8 cellular contexts compared by ENCODE assay signal in the genomic region with DNA sequence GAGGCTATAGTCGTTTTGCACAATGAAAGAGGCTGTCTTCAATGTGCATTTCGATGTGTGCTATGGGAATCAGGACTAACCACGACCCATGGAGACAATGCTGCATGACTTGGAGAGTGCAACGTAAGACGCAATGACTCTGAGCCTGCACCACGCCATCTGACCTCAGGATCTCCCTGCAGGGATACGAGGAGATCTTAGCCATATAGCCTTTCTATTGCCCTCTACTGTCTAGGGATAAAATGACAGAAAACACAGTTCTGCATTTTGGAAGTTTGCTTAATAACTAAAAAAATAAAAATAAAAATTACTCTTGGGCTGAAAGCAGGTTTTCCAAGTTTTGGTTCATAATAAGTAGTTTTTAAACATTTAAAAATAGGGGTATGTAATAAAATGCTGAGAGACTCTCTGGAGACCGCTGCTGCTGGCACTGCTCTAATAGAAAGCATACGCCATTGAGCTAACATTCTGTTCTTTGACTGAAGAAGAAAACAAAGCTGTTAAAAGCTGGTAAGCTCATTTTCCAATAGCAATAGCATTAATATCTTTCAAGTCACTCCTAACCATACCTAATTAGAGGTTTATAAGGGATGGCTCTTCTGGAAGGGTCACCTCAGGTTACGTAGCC.
A peak's percentile ranks its signal among the peaks of the same experiment; 100 is the strongest.
DNase-seq lines count a peak whose midpoint lies in the region; ATAC-seq, FAIRE-seq and TF ChIP-seq lines count a peak whose summit lies in the region.

No MANE protein-coding gene starts in this region.

- no peak for DNase-seq in AG04450 (ENCODE audit: low read depth, low spot score)
- peak; percentile 26 for DNase-seq in astrocyte of the hippocampus (ENCODE audit: low read depth, low spot score)
- DNase-seq in kidney, result no peak
- DNase-seq in aorta, result no peak
- DNase-seq in NCI-H226, result no peak
- no peak for DNase-seq in COR-L47 (lab: John Stamatoyannopoulos, UW)

- CTCF ChIA-PET in AG04450 (lab: Charles Lee), result interaction anchor here (1.0 to 3.4 kb wide), 5 partner anchors 11 to 288 kb away, joined by 3 to 17 read pairs (median 4); no protein-coding TSS in a partner anchor

- POLR2A ChIA-PET in AG04450 (lab: Yijun Ruan, JAX), result interaction anchor here (0.6 kb wide), 1 partner anchor 34 kb away, joined by 5 read pairs; no protein-coding TSS in a partner anchor

- ATAC-seq in aorta (ENCODE audit: low FRiP score), result peak; percentile 84
- ATAC-seq in HG02973 (IDR thresholded peaks at IDR 0.05; ENCODE audit: unreplicated experiment), result no peak

- no peaks in the 10 kb centered on the region for H3K9me3 ChIP-seq in AG04450 (ENCODE audit: control insufficient read depth, insufficient read depth, low read length)
- no peaks in the 10 kb centered on the region for H3K9me3 ChIP-seq in kidney (ENCODE audit: control insufficient read depth in 1 of 2, low read length in 2 of 2)
- H3K9me3 ChIP-seq in aorta (ENCODE audit: control insufficient read depth, low read length), result no peaks in the 10 kb centered on the region

- H4K20me1 ChIP-seq in KMS-11 (ENCODE audit: insufficient read depth), result no peaks in the 10 kb centered on the region

- TF ChIP-seq CTCF in AG04450 (IDR thresholded peaks at IDR 0.05; ENCODE audit: low read depth, low read length), result peak; percentile 46
- peak; percentile 36 for TF ChIP-seq CTCF in KMS-11 (conservative IDR thresholded peaks at IDR 0.05; ENCODE audit: low read depth, low read length)
- TF ChIP-seq CTCF in kidney (IDR thresholded peaks at IDR 0.05; ENCODE audit: borderline replicate concordance, extremely low read depth, insufficient read depth), result peak; percentile 20

- FAIRE-seq in kidney (lab: Jason Lieb, UNC), result no peak

- H2AFZ ChIP-seq in KMS-11 (ENCODE audit: low read depth), result no peak overlapping the region

- H3K4me3 ChIP-seq in AG04450 (ENCODE audit: low read depth, low read length) (no peak overlapping the region), KMS-11 (IDR thresholded peaks at IDR 0.05; ENCODE audit: insufficient read depth, low read depth, low read length) (no peak overlapping the region), kidney (ENCODE audit: low read length in 2 of 2) (no peak overlapping the region), aorta (ENCODE audit: low read length in 2 of 2) (peak overlapping the region; percentile 18 to 54)

- intact Hi-C loops in kidney (cut with DNase I) (no loop called here), aorta (cut with DNase I) (no loop called here)

- H3K4me1 ChIP-seq in KMS-11 (ENCODE audit: low read depth, poor library complexity, severe bottlenecking), result no peaks in the 10 kb centered on the region
- peaks cover 0 to 2% of the 10 kb centered on the region in 2 donors for H3K4me1 ChIP-seq in kidney (ENCODE audit: control insufficient read depth in 1 of 2, insufficient read depth in 1 of 2, low read depth in 1 of 2, low read length in 2 of 2)
- H3K4me1 ChIP-seq in aorta (ENCODE audit: control insufficient read depth in 1 of 2, insufficient read depth in 2 of 2, low read length in 2 of 2), result no peaks in the 10 kb centered on the region

- no peak overlapping the region for H3K4me2 ChIP-seq in KMS-11

- H3K79me2 ChIP-seq in KMS-11 (ENCODE audit: insufficient read depth, low read depth), result no peaks in the 10 kb centered on the region

- no peak overlapping the region for H3K9ac ChIP-seq in KMS-11
- no peak overlapping the region for H3K9ac ChIP-seq in kidney (ENCODE audit: low read length in 2 of 2)

- H3K36me3 ChIP-seq in KMS-11 (ENCODE audit: insufficient read depth) (no peaks in the 10 kb centered on the region), kidney (ENCODE audit: control insufficient read depth in 1 of 2, insufficient read depth in 2 of 2, low read length in 2 of 2) (no peaks in the 10 kb centered on the region), aorta (ENCODE audit: control insufficient read depth in 1 of 2, insufficient read depth in 2 of 2, low read length in 1 of 2) (no peaks in the 10 kb centered on the region)

- 15 to 17% methylated on average over 10 of the region's 10 CpGs for WGBS in aorta, 2 donors

- no peak overlapping the region for H3K27ac ChIP-seq in AG04450 (ENCODE audit: low read depth, low read length)
- H3K27ac ChIP-seq in KMS-11, result no peak overlapping the region
- H3K27ac ChIP-seq in kidney (ENCODE audit: low read depth in 2 of 2, low read length in 2 of 2), result no peak overlapping the region
- H3K27ac ChIP-seq in aorta (ENCODE audit: low read depth in 1 of 2, low read length in 2 of 2), result peak overlapping the region in 1 of 2 donors; percentile 48

- H3K27me3 ChIP-seq in AG04450 (ENCODE audit: control insufficient read depth, insufficient read depth, low read length) (no peaks in the 10 kb centered on the region), KMS-11 (ENCODE audit: insufficient read depth, low read depth) (no peaks in the 10 kb centered on the region), aorta (ENCODE audit: control insufficient read depth in 1 of 2, insufficient read depth in 2 of 2, low read length in 1 of 2) (no peaks in the 10 kb centered on the region)

Comparison
In these comparisons a context has a peak if more than half of its experiments do, and no peak if none do; other contexts are left out.
1. H3K4me3 ChIP-seq: peak in aorta (2 of 2); none in AG04450 (single experiment), KMS-11 (single experiment) and kidney (0 of 2).
2. Peak in every context shown above with its lines, with median percentiles within 50 percentile points of each other: CTCF ChIP-seq.